Comparison of ENCODE assay signal across 9 cellular contexts in the genomic region with DNA sequence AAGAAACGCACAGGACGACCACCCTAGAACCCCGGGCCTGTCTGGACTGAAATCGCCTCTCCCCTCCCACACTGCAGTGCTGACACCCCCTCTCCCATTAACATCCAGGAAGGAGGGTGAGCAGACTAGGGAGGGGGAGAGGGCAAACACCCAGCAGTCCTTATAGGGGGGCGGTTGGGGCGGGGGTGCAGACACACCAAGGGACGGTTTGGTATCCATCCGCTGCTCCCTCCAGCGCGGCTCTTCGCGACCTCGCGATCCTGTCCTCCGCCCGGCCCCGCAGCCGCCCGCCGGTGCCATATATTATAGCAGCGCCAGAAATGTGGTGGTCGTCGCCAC. TPM values are rescaled to one million over a fixed set of nuclear protein-coding genes. Genes with fewer than 3 reads are reported as not detected.
DNase-seq lines count a peak whose midpoint lies in the region; ATAC-seq and TF ChIP-seq lines count a peak whose summit lies in the region.
"Had no signal": no experiment of that assay in that cellular context is flagged by ENCODE, and none has a peak within 500 bp of the region (broad histone marks: within the 10 kb centered on the region; RNA-seq: fewer than 3 reads in every experiment).

No MANE protein-coding gene starts in this region.

- H3K36me3 ChIP-seq in PC-3 (ENCODE audit: low read depth, low read length): no peaks in the 10 kb centered on the region

- H3K27me3 ChIP-seq in PC-3 (ENCODE audit: low read length): no peaks in the 10 kb centered on the region

- no peaks in the 10 kb centered on the region for H4K20me1 ChIP-seq in PC-3 (ENCODE audit: low read length)

- H3K27ac Mint-ChIP-seq in neural crest cell (ENCODE audit: unreplicated experiment): no peak overlapping the region

- no peak overlapping the region for H2AFZ ChIP-seq in PC-3 (ENCODE audit: low read length)

- no peak overlapping the region for H3K4me2 ChIP-seq in PC-3 (ENCODE audit: low read length)

- H3K27ac ChIP-seq in PC-3 (ENCODE audit: low read length): no peak overlapping the region

- H3K4me3 ChIP-seq in epithelial cell of proximal tubule (ENCODE audit: low read depth, low read length): peak overlapping the region; percentile 53
- H3K4me3 ChIP-seq in PC-3 (ENCODE audit: low read length): no peak overlapping the region
- H3K4me3 ChIP-seq: K562 had no signal

- no TSS peak for BruUV-seq in PC-3 (replicated peaks; lab: Mats Ljungman, UMichigan)

- H3F3A ChIP-seq in PC-3 (ENCODE audit: low read length, unreplicated experiment): no peaks in the 10 kb centered on the region

- DNase-seq in Ammon's horn (ENCODE audit: low spot score) (peak; percentile 6), LHCN-M2 (ENCODE audit: low read depth) (peak; percentile 7), epithelial cell of proximal tubule (ENCODE audit: low read depth) (no peak), neural crest cell (ENCODE audit: low read depth, low spot score) (no peak), GM19238 (ENCODE audit: insufficient read length, low spot score) (no peak), retina (no peak), PC-3 (no peak)

- TF ChIP-seq CTCF in epithelial cell of proximal tubule (conservative IDR thresholded peaks at IDR 0.05; ENCODE audit: low read depth, low read length): no peak
- no peak for TF ChIP-seq CTCF in neural crest cell (conservative IDR thresholded peaks at IDR 0.05)
- TF ChIP-seq CTCF in PC-3 (conservative IDR thresholded peaks at IDR 0.05; ENCODE audit: low read depth, low read length): no peak

- H3K4me1 Mint-ChIP-seq in neural crest cell: peaks cover 12% of the 10 kb centered on the region

- H3K36me3 Mint-ChIP-seq in neural crest cell (ENCODE audit: low read depth): peaks cover 31% of the 10 kb centered on the region

- H3K9me3 Mint-ChIP-seq in neural crest cell: peaks cover 17% of the 10 kb centered on the region

- intact Hi-C loops in PC-3 (cut with micrococcal nuclease): no loop called here

- ATAC-seq in HG02840 (IDR thresholded peaks at IDR 0.05; ENCODE audit: low FRiP score, unreplicated experiment) (no peak), PC-3 (no peak)
- ATAC-seq: K562 had no signal

- H3K27me3 Mint-ChIP-seq in neural crest cell (ENCODE audit: low read depth): no peaks in the 10 kb centered on the region

- H3K4me1 ChIP-seq in PC-3 (ENCODE audit: insufficient read depth, low read length): no peaks in the 10 kb centered on the region

- CTCF ChIA-PET in PC-3 (lab: Charles Lee): no interaction called here

- POLR2A ChIA-PET in PC-3 (lab: Charles Lee; ENCODE audit: unreplicated experiment): no interaction called here

- H3K4me3 Mint-ChIP-seq in neural crest cell: peak overlapping the region; percentile 93

- H3K9ac ChIP-seq in PC-3 (ENCODE audit: low read length): no peak overlapping the region

- no peaks in the 10 kb centered on the region for H3K9me2 ChIP-seq in PC-3 (replicated peaks; ENCODE audit: low read length)

- H3K9me3 ChIP-seq in PC-3 (ENCODE audit: low read length): no peaks in the 10 kb centered on the region

- no peaks in the 10 kb centered on the region for H3K79me2 ChIP-seq in PC-3 (ENCODE audit: low read length)

RNA-seq across cellular contexts. Expression of gene GPRASP1, which starts 0.4 kb away (rescaled TPM):
- 1.5 and 2.0 TPM in 2 replicates for total RNA-seq in LHCN-M2 (2014; rRNA removed)
- polyA plus RNA-seq in LHCN-M2 (2012): 1.1 TPM
- 0.29 and 0.98 TPM in 2 replicates for total RNA-seq in epithelial cell of proximal tubule
- total RNA-seq in neural crest cell: 4.9 and 5.6 TPM in 2 replicates
- total RNA-seq in PC-3 (2014; rRNA removed): 0.58 and 2.5 TPM in 2 replicates

RNA-seq across cellular contexts. Expression of gene ARMCX5, which starts 51.6 kb away (rescaled TPM):
- total RNA-seq in LHCN-M2 (2014; rRNA removed) (13.4 and 20.0 TPM in 2 replicates), epithelial cell of proximal tubule (6.1 and 6.4 TPM in 2 replicates), neural crest cell (13.2 and 13.8 TPM in 2 replicates), PC-3 (2014; rRNA removed) (22.6 and 39.2 TPM in 2 replicates)
- 4.6 TPM for polyA plus RNA-seq in LHCN-M2 (2012)

Comparison
In these comparisons a context has a peak if more than half of its experiments do, and no peak if none do; other contexts are left out.
1. DNase-seq: peak in Ammon's horn (single experiment) and LHCN-M2 (single experiment); none in epithelial cell of proximal tubule (single experiment), neural crest cell (single experiment), GM19238 (single experiment), retina (single experiment) and PC-3 (single experiment).